ENCODE assay signal across 23 cellular contexts in genomic region chr3:169143471-169143870, GRCh38.
DNase-seq lines count a peak whose midpoint lies in the region; ATAC-seq and TF ChIP-seq lines count a peak whose summit lies in the region.
"Had no signal": no experiment of that assay in that cellular context is flagged by ENCODE, and none has a peak within 500 bp of the region (broad histone marks: within the 10 kb centered on the region; RNA-seq: fewer than 3 reads in every experiment).

No MANE protein-coding gene starts in this region.

- H3K36me3 ChIP-seq in lower lobe of right lung (no peaks in the 10 kb centered on the region), thoracic aorta (no peaks in the 10 kb centered on the region)
- H3K36me3 ChIP-seq: brain microvascular endothelial cell, Peyer's patch had no signal

- peaks cover 20% of the 10 kb centered on the region for H3K27me3 ChIP-seq in lower lobe of right lung (ENCODE audit: low read depth)
- no peaks in the 10 kb centered on the region for H3K27me3 ChIP-seq in thoracic aorta (replicated peaks; ENCODE audit: insufficient read depth)
- H3K27me3 ChIP-seq: brain microvascular endothelial cell had no signal

- H3K4me1 ChIP-seq in lower lobe of right lung (peaks cover 7% of the 10 kb centered on the region), thoracic aorta (ENCODE audit: control insufficient read depth in 1 of 2, low read depth in 2 of 2) (peaks cover 0 to 51% of the 10 kb centered on the region in 2 donors)
- H3K4me1 ChIP-seq: Peyer's patch had no signal

- ATAC-seq in lower lobe of right lung (no peak), thoracic aorta (ENCODE audit: insufficient number of reproducible peaks, low FRiP score, low read depth) (no peak), GM21526 (IDR thresholded peaks at IDR 0.05; ENCODE audit: low FRiP score, unreplicated experiment) (no peak)
- ATAC-seq: HCT116, SK-N-SH treated with all-trans-retinoic acid at 6 μM for 48 hours had no signal

- H3K27ac ChIP-seq in coronary artery (no peak overlapping the region), lower lobe of right lung (peak overlapping the region; percentile 54), thoracic aorta (no peak overlapping the region), RWPE1 (no peak overlapping the region)
- H3K27ac ChIP-seq: brain microvascular endothelial cell, hepatocyte, Peyer's patch, VCaP had no signal

- POLR2A ChIA-PET in RWPE1 (lab: Yijun Ruan, JAX; ENCODE audit: low non-redundant PET) = no interaction called here

- no peaks in the 10 kb centered on the region for H3K9me3 ChIP-seq in lower lobe of right lung
- H3K9me3 ChIP-seq in thoracic aorta = no peaks in the 10 kb centered on the region
- H3K9me3 ChIP-seq: Peyer's patch had no signal

- DNase-seq in coronary artery (ENCODE audit: low spot score) = no peak
- no peak for DNase-seq in lower lobe of right lung
- no peak for DNase-seq in thoracic aorta (ENCODE audit: low spot score)
- DNase-seq in RWPE1 (ENCODE audit: low spot score) = no peak
- no peak for DNase-seq in activated CD8-positive, alpha-beta memory T cell treated with anti-CD3 and anti-CD28 coated beads for 24 hours
- DNase-seq: activated CD4-positive, alpha-beta T cell treated with anti-CD3 and anti-CD28 coated beads, Interleukin-2, amount 10 ng/mL, durations not matched to agents 7 days and 5 days; activated effector memory CD4-positive, alpha-beta T cell treated with Interleukin-2 at 50 U/mL for 16 hours; brain microvascular endothelial cell; CD8-positive, alpha-beta memory T cell; cortex of kidney; foreskin fibroblast; KG1; NCI-H1436 treated with DMSO at 0.1 percent for 48 hours; NCI-H2171; NCI-H524; NK-92 treated with Interleukin-12 subunit alpha and Interleukin-12 subunit beta, amount 100 ng/mL, for 24 hours; Peyer's patch had no signal

- TF ChIP-seq CTCF in WI38 (IDR thresholded peaks at IDR 0.05; ENCODE audit: low read depth, low read length) = no peak
- no peak for TF ChIP-seq CTCF in coronary artery (IDR thresholded peaks at IDR 0.05)
- no peak for TF ChIP-seq CTCF in lower lobe of right lung (IDR thresholded peaks at IDR 0.05)
- TF ChIP-seq CTCF in thoracic aorta (IDR thresholded peaks at IDR 0.05) = no peak
- no peak for TF ChIP-seq CTCF in RWPE1 (conservative IDR thresholded peaks at IDR 0.05; ENCODE audit: low read depth)

- CTCF ChIA-PET in RWPE1 (lab: Yijun Ruan, JAX) = no interaction called here

- H3K4me3 ChIP-seq in WI38 (ENCODE audit: low read depth, low read length) (peak overlapping the region; percentile 90), coronary artery (peak overlapping the region; percentile 4), lower lobe of right lung (peak overlapping the region; percentile 57), thoracic aorta (peak overlapping the region; percentile 24)
- H3K4me3 ChIP-seq: hepatocyte, Peyer's patch had no signal

- intact Hi-C loops in lower lobe of right lung (cut with DNase I) = loop anchor here (10.0 kb wide), 1 partner anchor 101 kb away; no protein-coding TSS in a partner anchor

Comparison
In these comparisons a context has a peak if more than half of its experiments do, and no peak if none do; other contexts are left out.
1. H3K4me3 ChIP-seq: peak in every context shown above with its lines; median percentile 90 in WI38; 57 in lower lobe of right lung; 24 in thoracic aorta; 4 in coronary artery.